9 cellular contexts compared by ENCODE assay signal in genomic region chr3:159732172-159733111, GRCh38.
DNase-seq lines count a peak whose midpoint lies in the region; TF ChIP-seq lines count a peak whose summit lies in the region.
"Had no signal": no experiment of that assay in that cellular context is flagged by ENCODE, and none has a peak within 500 bp of the region (broad histone marks: within the 10 kb centered on the region; RNA-seq: fewer than 3 reads in every experiment).

No MANE protein-coding gene starts in this region.

- H3K4me3 Mint-ChIP-seq in osteocyte (ENCODE audit: unreplicated experiment): peak overlapping the region; percentile 63
- no peak overlapping the region for H3K4me3 Mint-ChIP-seq in activated naive CD4-positive, alpha-beta T cell treated with anti-CD3 and anti-CD28 coated beads for 36 hours

- H3K4me1 Mint-ChIP-seq in osteocyte (ENCODE audit: unreplicated experiment): peaks cover 35% of the 10 kb centered on the region
- H3K4me1 Mint-ChIP-seq in activated naive CD4-positive, alpha-beta T cell treated with anti-CD3 and anti-CD28 coated beads for 36 hours (ENCODE audit: low read depth): no peaks in the 10 kb centered on the region

- H3K36me3 ChIP-seq in ES-I3 (ENCODE audit: insufficient read depth, low read length) (no peaks in the 10 kb centered on the region), SJCRH30 (no peaks in the 10 kb centered on the region)

- peak; percentile 56 to 57 for DNase-seq in SJCRH30
- peak; percentile 66 to 74 for DNase-seq in foreskin fibroblast
- DNase-seq in osteocyte (ENCODE audit: extremely low spot score, unreplicated experiment): no peak
- no peak for DNase-seq in GOT3 (lab: John Stamatoyannopoulos, UW)
- no peak for DNase-seq in NCI-H2227 treated with DMSO at 0.1 percent for 48 hours (lab: John Stamatoyannopoulos, UW)
- DNase-seq in erythroblast (lab: John Stamatoyannopoulos, UW): no peak
- DNase-seq in activated naive CD4-positive, alpha-beta T cell treated with anti-CD3 and anti-CD28 coated beads for 36 hours: no peak
- DNase-seq: NCI-H510A treated with DMSO at 0.1 percent for 48 hours had no signal

- H3K36me3 Mint-ChIP-seq in osteocyte (ENCODE audit: unreplicated experiment): no peaks in the 10 kb centered on the region
- H3K36me3 Mint-ChIP-seq in activated naive CD4-positive, alpha-beta T cell treated with anti-CD3 and anti-CD28 coated beads for 36 hours (ENCODE audit: low read depth): no peaks in the 10 kb centered on the region

- intact Hi-C loops in activated naive CD4-positive, alpha-beta T cell treated with anti-CD3 and anti-CD28 coated beads for 36 hours (cut with micrococcal nuclease): no loop called here

- H3K9me3 Mint-ChIP-seq in osteocyte (ENCODE audit: unreplicated experiment): no peaks in the 10 kb centered on the region
- no peaks in the 10 kb centered on the region for H3K9me3 Mint-ChIP-seq in activated naive CD4-positive, alpha-beta T cell treated with anti-CD3 and anti-CD28 coated beads for 36 hours

- H3K4me3 ChIP-seq in SJCRH30 (peak overlapping the region; percentile 50), foreskin fibroblast (ENCODE audit: low read depth in 1 of 2, low read length in 2 of 2) (peak overlapping the region in 1 of 2 donors; percentile 23)

- H3K27ac Mint-ChIP-seq in osteocyte (ENCODE audit: unreplicated experiment): peak overlapping the region; percentile 85
- H3K27ac Mint-ChIP-seq in activated naive CD4-positive, alpha-beta T cell treated with anti-CD3 and anti-CD28 coated beads for 36 hours: no peak overlapping the region

- TF ChIP-seq CTCF in foreskin fibroblast (IDR thresholded peaks at IDR 0.05; ENCODE audit: low read depth, low read length): no peak
- TF ChIP-seq CTCF in osteocyte (IDR thresholded peaks at IDR 0.05): peak; percentile 29

- H3K4me1 ChIP-seq in ES-I3 (ENCODE audit: insufficient read depth, low read length) (peaks cover 17% of the 10 kb centered on the region), SJCRH30 (peaks cover 15% of the 10 kb centered on the region)

- no peak for TF ChIP-seq POLR2A in erythroblast (IDR thresholded peaks at IDR 0.05; ENCODE audit: low read length)

- no peaks in the 10 kb centered on the region for H3K27me3 Mint-ChIP-seq in osteocyte (ENCODE audit: unreplicated experiment)
- H3K27me3 Mint-ChIP-seq in activated naive CD4-positive, alpha-beta T cell treated with anti-CD3 and anti-CD28 coated beads for 36 hours (ENCODE audit: low read depth): peaks cover 5% of the 10 kb centered on the region

- peak overlapping the region; percentile 66 for H3K27ac ChIP-seq in SJCRH30

- H3K9ac ChIP-seq in ES-I3 (ENCODE audit: low read depth, low read length): peak overlapping the region; percentile 47

- H3K27me3 ChIP-seq in SJCRH30: no peaks in the 10 kb centered on the region

- H3K9me3 ChIP-seq in ES-I3 (ENCODE audit: control insufficient read depth, insufficient read depth, low read length) (no peaks in the 10 kb centered on the region), SJCRH30 (replicated peaks) (no peaks in the 10 kb centered on the region)

- CTCF ChIA-PET in activated naive CD4-positive, alpha-beta T cell treated with anti-CD3 and anti-CD28 coated beads for 36 hours (lab: Charles Lee): interaction anchor here (0.6 kb wide), 1 partner anchor 852 kb away, joined by 3 read pairs; no protein-coding TSS in a partner anchor

Comparison
In these comparisons a context has a peak if more than half of its experiments do, and no peak if none do; other contexts are left out.
1. DNase-seq: peak in SJCRH30 (2 of 2) and foreskin fibroblast (2 of 2); none in osteocyte (single experiment), GOT3 (single experiment), NCI-H2227 treated with DMSO at 0.1 percent for 48 hours (single experiment), erythroblast (0 of 2) and activated naive CD4-positive, alpha-beta T cell treated with anti-CD3 and anti-CD28 coated beads for 36 hours (single experiment).